18 cellular contexts compared by ENCODE assay signal in genomic region chr16:11431915-11432465, GRCh38.
DNase-seq lines count a peak whose midpoint lies in the region; ATAC-seq and TF ChIP-seq lines count a peak whose summit lies in the region.
"Had no signal": no experiment of that assay in that cellular context is flagged by ENCODE, and none has a peak within 500 bp of the region (broad histone marks: within the 10 kb centered on the region; RNA-seq: fewer than 3 reads in every experiment).

No MANE protein-coding gene starts in this region.

- dilution Hi-C loops in IMR-90 (cut with HindIII; ENCODE audit: low sequenced_read_pairs, unreplicated experiment): no loop called here

- ATAC-seq in IMR-90 (ENCODE audit: low read depth): no peak; the same call in 1 of the 2 replicates
- ATAC-seq in GM21528 (IDR thresholded peaks at IDR 0.05; ENCODE audit: low FRiP score, unreplicated experiment): no peak

- intact Hi-C loops in IMR-90 (cut with micrococcal nuclease): no loop called here

- POLR2A ChIA-PET in IMR-90 (lab: Charles Lee; ENCODE audit: unreplicated experiment): no interaction called here

- in situ Hi-C loops in IMR-90 (cut with MboI; ENCODE audit: low sequenced_read_pairs): no loop called here

- no peak overlapping the region for H3K4me2 ChIP-seq in IMR-90 (ENCODE audit: low read depth, low read length)

- no CpG with 5 or more reads among the region's 4 CpGs for WGBS in IMR-90 (ENCODE audit: extremely low coverage in 2 of 2, insufficient read length in 1 of 2), 2 experiments

- H3K9ac ChIP-seq in IMR-90 (ENCODE audit: low read depth, low read length): no peak overlapping the region

- H3K4ac ChIP-seq in IMR-90 (ENCODE audit: low read depth, low read length): no peak overlapping the region

- CTCF ChIA-PET in IMR-90 (lab: Yijun Ruan, JAX): no interaction called here

- no peaks in the 10 kb centered on the region for H4K20me1 ChIP-seq in IMR-90 (ENCODE audit: insufficient read depth, low read length)

- H4K91ac ChIP-seq in IMR-90 (ENCODE audit: insufficient read depth, low read depth, low read length): no peak overlapping the region

- no peak overlapping the region for H2BK5ac ChIP-seq in IMR-90 (ENCODE audit: low read depth, low read length, poor library complexity, severe bottlenecking)

- peaks cover 28% of the 10 kb centered on the region for H3K27me3 ChIP-seq in IMR-90 (ENCODE audit: control insufficient read depth, insufficient read depth, low read length)
- H3K27me3 ChIP-seq: SJSA1 had no signal

- no TSS peak for BruUV-seq in IMR-90 (replicated peaks; lab: Mats Ljungman, UMichigan)

- TF ChIP-seq POLR2A in IMR-90 (IDR thresholded peaks at IDR 0.05; ENCODE audit: low read depth, low read length): no peak

- no peaks in the 10 kb centered on the region for H3K36me3 ChIP-seq in IMR-90 (ENCODE audit: control insufficient read depth, insufficient read depth, low read length)
- H3K36me3 ChIP-seq: SJSA1 had no signal

- H3K14ac ChIP-seq in IMR-90 (replicated peaks; ENCODE audit: low read depth, low read length): no peak overlapping the region

- no peak overlapping the region for H3K4me3 ChIP-seq in IMR-90 (ENCODE audit: insufficient read depth, low read depth, low read length)
- H3K4me3 ChIP-seq in cardiac fibroblast (replicated peaks in 1 of 2; ENCODE audit: low read depth in 2 of 2, low read length in 2 of 2): no peak overlapping the region
- H3K4me3 ChIP-seq: SJSA1 had no signal

- H3K18ac ChIP-seq in IMR-90 (ENCODE audit: low read depth, low read length): no peak overlapping the region

- no peak overlapping the region for H2AK5ac ChIP-seq in IMR-90 (ENCODE audit: low read depth, low read length)

- H3K27ac ChIP-seq in IMR-90 (ENCODE audit: insufficient read depth, low read length): no peak overlapping the region
- no peak overlapping the region for H3K27ac ChIP-seq in substantia nigra (ENCODE audit: low read depth, low read length, poor library complexity, severe bottlenecking)
- H3K27ac ChIP-seq: RWPE1, SJSA1 had no signal

- no peak overlapping the region for H2AK9ac ChIP-seq in IMR-90 (replicated peaks; ENCODE audit: low read depth, low read length, poor library complexity)

- H3K79me1 ChIP-seq in IMR-90 (ENCODE audit: low read depth in 1 of 2, low read length in 2 of 2): no peaks in the 10 kb centered on the region

- H3K56ac ChIP-seq in IMR-90 (ENCODE audit: extremely low read depth, insufficient read depth, low read length): no peak overlapping the region

- no peak overlapping the region for H2BK120ac ChIP-seq in IMR-90 (ENCODE audit: low read depth, low read length)

- TF ChIP-seq CTCF in IMR-90 (conservative IDR thresholded peaks at IDR 0.05; ENCODE audit: low read depth, low read length) (no peak), cardiac fibroblast (IDR thresholded peaks at IDR 0.05; ENCODE audit: low read depth, low read length) (no peak)

- H4K8ac ChIP-seq in IMR-90 (ENCODE audit: low read depth in 2 of 2, low read length in 2 of 2): no peak overlapping the region

- H3K9me1 ChIP-seq in IMR-90 (ENCODE audit: insufficient read depth, low read length): no peaks in the 10 kb centered on the region

- peaks cover 10% of the 10 kb centered on the region for H3K9me3 ChIP-seq in IMR-90 (ENCODE audit: control insufficient read depth, insufficient read depth, low read length)
- H3K9me3 ChIP-seq: SJSA1 had no signal

- no peak overlapping the region for H2BK20ac ChIP-seq in IMR-90 (ENCODE audit: low read depth, low read length)

- H3K4me1 ChIP-seq in IMR-90 (ENCODE audit: control insufficient read depth, insufficient read depth, low read length): no peaks in the 10 kb centered on the region
- H3K4me1 ChIP-seq: SJSA1 had no signal

- H4K5ac ChIP-seq in IMR-90 (ENCODE audit: low read depth, low read length): no peak overlapping the region

- TF ChIP-seq RAD21 in IMR-90 (IDR thresholded peaks at IDR 0.05; ENCODE audit: low read length): no peak

- H2AFZ ChIP-seq in IMR-90 (replicated peaks; ENCODE audit: low read length, poor library complexity): no peak overlapping the region

- DNase-seq in CD1c-positive myeloid dendritic cell (ENCODE audit: extremely low spot score) (peak; percentile 5), IMR-90 (peak; percentile 37), cardiac fibroblast (ENCODE audit: low read depth in 2 of 2) (peak; percentile 9 to 34), kidney tubule cell (ENCODE audit: low spot score) (peak; percentile 7), substantia nigra (lab: John Stamatoyannopoulos, UW) (no peak), dedifferentiated amniotic fluid mesenchymal stem cell (ENCODE audit: extremely low spot score) (no peak), NCI-H146 treated with DMSO at 0.1 percent for 48 hours (lab: John Stamatoyannopoulos, UW; ENCODE audit: unreplicated experiment) (no peak)
- DNase-seq: AML-193; CD4-positive, CD25-positive, alpha-beta regulatory T cell; DMS79; GF-D8; Karpas-422; NCI-H1436 treated with DMSO at 0.1 percent for 48 hours; NCI-H345; NCI-H526 treated with DMSO at 0.1 percent for 48 hours had no signal

- no peak overlapping the region for H2BK15ac ChIP-seq in IMR-90 (ENCODE audit: low read depth, low read length)

- no peak overlapping the region for H3K23ac ChIP-seq in IMR-90 (ENCODE audit: low read depth, low read length)

TF ChIP-seq in IMR-90, 13 proteins besides CTCF, POLR2A, EP300 and RAD21:
- TF ChIP-seq NFE2L2 (IDR thresholded peaks at IDR 0.05; ENCODE audit: low read depth, low read length) (no peak), BHLHE40 (IDR thresholded peaks at IDR 0.05; ENCODE audit: low read depth, low read length) (no peak), ELK1 (IDR thresholded peaks at IDR 0.05; ENCODE audit: borderline replicate concordance, low read depth, low read length) (no peak), MAZ (IDR thresholded peaks at IDR 0.05; ENCODE audit: borderline replicate concordance, low read depth, low read length) (no peak), SMC3 (IDR thresholded peaks at IDR 0.05; ENCODE audit: low read depth, low read length) (no peak), CEBPB (IDR thresholded peaks at IDR 0.05; ENCODE audit: low read depth, low read length) (no peak), MAFK (IDR thresholded peaks at IDR 0.05; ENCODE audit: low read depth, low read length) (no peak), FOS (IDR thresholded peaks at IDR 0.05; ENCODE audit: low read depth, low read length) (no peak)

Comparison
In these comparisons a context has a peak if more than half of its experiments do, and no peak if none do; other contexts are left out.
1. DNase-seq: peak in CD1c-positive myeloid dendritic cell (single experiment), IMR-90 (single experiment), cardiac fibroblast (2 of 2) and kidney tubule cell (single experiment); none in substantia nigra (0 of 49), dedifferentiated amniotic fluid mesenchymal stem cell (single experiment) and NCI-H146 treated with DMSO at 0.1 percent for 48 hours (single experiment).